ENCODE assay signal across 1 cellular context in the genomic region with DNA sequence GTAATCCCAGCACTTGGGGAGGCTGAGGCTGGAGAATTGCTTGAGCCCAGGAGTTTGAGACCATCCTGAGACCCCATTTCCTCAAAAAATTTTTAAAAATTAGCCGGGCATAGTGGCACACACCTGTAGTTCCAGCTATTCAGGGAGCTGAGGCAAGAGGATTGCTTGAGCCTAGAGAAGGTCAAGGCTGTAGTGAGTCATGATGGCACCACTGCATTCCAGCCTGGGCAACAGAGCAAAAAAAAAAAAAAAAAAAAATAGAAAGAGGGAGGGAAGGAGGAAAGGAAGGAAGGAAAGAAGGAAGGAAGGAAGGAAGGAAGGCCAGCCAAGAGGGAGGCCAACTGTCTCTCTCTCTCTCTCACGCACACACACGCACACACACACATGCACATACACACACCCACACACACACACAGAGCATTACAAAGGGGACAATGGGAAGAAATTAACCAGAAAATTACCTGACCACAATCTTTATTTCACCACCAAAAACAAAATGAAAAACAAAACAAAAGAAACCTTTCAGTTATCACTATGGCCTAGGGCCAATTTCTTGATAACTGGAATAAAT.
A peak's percentile ranks its signal among the peaks of the same experiment; 100 is the strongest.
TF ChIP-seq lines count a peak whose summit lies in the region.

No MANE protein-coding gene starts in this region.

TF ChIP-seq in Ishikawa, 13 proteins besides CTCF, POLR2A, EP300 and RAD21:
- TF ChIP-seq CREB1 (IDR thresholded peaks at IDR 0.05; ENCODE audit: low read depth) (no peak), TEAD4 (IDR thresholded peaks at IDR 0.05) (peak; percentile 42; the same call in 1 of the 2 replicates)
